Comparison of ENCODE assay signal across 2 cellular contexts in the genomic region with DNA sequence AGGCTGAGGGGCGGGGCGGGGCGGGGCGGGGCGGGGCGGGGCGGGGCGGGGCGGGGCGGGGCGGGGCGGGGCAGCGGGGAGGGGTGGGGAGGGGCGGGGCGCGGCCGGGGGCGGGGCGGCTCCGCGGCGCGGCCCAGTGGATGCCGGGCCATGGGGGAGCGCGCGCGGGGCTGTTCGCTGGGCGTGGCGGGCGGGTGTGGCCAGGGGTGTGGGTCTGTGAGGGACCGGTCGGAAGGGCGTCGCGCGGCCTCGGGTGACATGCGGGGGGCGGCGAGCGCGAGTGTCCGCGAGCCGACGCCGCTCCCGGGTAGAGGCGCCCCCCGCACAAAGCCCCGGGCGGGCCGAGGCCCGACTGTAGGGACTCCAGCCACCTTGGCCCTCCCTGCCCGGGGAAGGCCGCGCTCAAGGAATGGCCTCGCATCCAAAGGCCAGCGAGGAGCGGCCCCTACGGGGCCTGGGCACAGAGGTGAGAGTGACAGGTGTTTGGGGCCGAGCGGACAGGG.
TF ChIP-seq lines count a peak whose summit lies in the region.

ZFP28 (plus strand) TSS at position 188 of the 503 bp plus-strand sequence; CDS start at position 259, 71 bp downstream.

TF ChIP-seq in liver, 16 proteins besides CTCF, POLR2A, EP300 and RAD21 (continued from another document):
- TF ChIP-seq, protein P1, sequence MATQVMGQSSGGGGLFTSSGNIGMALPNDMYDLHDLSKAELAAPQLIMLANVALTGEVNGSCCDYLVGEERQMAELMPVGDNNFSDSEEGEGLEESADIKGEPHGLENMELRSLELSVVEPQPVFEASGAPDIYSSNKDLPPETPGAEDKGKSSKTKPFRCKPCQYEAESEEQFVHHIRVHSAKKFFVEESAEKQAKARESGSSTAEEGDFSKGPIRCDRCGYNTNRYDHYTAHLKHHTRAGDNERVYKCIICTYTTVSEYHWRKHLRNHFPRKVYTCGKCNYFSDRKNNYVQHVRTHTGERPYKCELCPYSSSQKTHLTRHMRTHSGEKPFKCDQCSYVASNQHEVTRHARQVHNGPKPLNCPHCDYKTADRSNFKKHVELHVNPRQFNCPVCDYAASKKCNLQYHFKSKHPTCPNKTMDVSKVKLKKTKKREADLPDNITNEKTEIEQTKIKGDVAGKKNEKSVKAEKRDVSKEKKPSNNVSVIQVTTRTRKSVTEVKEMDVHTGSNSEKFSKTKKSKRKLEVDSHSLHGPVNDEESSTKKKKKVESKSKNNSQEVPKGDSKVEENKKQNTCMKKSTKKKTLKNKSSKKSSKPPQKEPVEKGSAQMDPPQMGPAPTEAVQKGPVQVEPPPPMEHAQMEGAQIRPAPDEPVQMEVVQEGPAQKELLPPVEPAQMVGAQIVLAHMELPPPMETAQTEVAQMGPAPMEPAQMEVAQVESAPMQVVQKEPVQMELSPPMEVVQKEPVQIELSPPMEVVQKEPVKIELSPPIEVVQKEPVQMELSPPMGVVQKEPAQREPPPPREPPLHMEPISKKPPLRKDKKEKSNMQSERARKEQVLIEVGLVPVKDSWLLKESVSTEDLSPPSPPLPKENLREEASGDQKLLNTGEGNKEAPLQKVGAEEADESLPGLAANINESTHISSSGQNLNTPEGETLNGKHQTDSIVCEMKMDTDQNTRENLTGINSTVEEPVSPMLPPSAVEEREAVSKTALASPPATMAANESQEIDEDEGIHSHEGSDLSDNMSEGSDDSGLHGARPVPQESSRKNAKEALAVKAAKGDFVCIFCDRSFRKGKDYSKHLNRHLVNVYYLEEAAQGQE (IDR thresholded peaks at IDR 0.05): no peak
- TF ChIP-seq EGR1 (IDR thresholded peaks at IDR 0.05; ENCODE audit: low read depth in 2 of 2) (no peak), NR2F2 (IDR thresholded peaks at IDR 0.05) (no peak), FOXA2 (IDR thresholded peaks at IDR 0.05) (no peak), JUND (IDR thresholded peaks at IDR 0.05) (no peak), RXRA (IDR thresholded peaks at IDR 0.05) (no peak), ATF3 (IDR thresholded peaks at IDR 0.05) (no peak), HNF4G (IDR thresholded peaks at IDR 0.05) (no peak)
- TF ChIP-seq, protein P2, sequence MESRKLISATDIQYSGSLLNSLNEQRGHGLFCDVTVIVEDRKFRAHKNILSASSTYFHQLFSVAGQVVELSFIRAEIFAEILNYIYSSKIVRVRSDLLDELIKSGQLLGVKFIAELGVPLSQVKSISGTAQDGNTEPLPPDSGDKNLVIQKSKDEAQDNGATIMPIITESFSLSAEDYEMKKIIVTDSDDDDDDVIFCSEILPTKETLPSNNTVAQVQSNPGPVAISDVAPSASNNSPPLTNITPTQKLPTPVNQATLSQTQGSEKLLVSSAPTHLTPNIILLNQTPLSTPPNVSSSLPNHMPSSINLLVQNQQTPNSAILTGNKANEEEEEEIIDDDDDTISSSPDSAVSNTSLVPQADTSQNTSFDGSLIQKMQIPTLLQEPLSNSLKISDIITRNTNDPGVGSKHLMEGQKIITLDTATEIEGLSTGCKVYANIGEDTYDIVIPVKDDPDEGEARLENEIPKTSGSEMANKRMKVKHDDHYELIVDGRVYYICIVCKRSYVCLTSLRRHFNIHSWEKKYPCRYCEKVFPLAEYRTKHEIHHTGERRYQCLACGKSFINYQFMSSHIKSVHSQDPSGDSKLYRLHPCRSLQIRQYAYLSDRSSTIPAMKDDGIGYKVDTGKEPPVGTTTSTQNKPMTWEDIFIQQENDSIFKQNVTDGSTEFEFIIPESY (IDR thresholded peaks at IDR 0.05): no peak
TF ChIP-seq in liver: peak in this region for 0.

TF ChIP-seq in HepG2, 621 proteins besides CTCF, POLR2A, EP300 and RAD21 (continued from another document):
- TF ChIP-seq ISX (CRISPR knock-in tag; conservative IDR thresholded peaks at IDR 0.05) (no peak), CBX2 (IDR thresholded peaks at IDR 0.05; ENCODE audit: low read depth, low read length) (no peak), CBX2 (CRISPR knock-in tag; IDR thresholded peaks at IDR 0.05; ENCODE audit: low read depth) (no peak), JUNB (CRISPR knock-in tag; IDR thresholded peaks at IDR 0.05; ENCODE audit: borderline replicate concordance) (no peak), ZNF253 (CRISPR knock-in tag; IDR thresholded peaks at IDR 0.05; ENCODE audit: borderline replicate concordance) (no peak), MAFF (IDR thresholded peaks at IDR 0.05; ENCODE audit: low read depth, low read length) (no peak), MATR3 (CRISPR knock-in tag; IDR thresholded peaks at IDR 0.05) (no peak), ZNF431 (CRISPR knock-in tag; IDR thresholded peaks at IDR 0.05; ENCODE audit: borderline replicate concordance, low read depth) (no peak), NPAS2 (CRISPR knock-in tag; IDR thresholded peaks at IDR 0.05; ENCODE audit: borderline replicate concordance) (no peak), ZSCAN31 (CRISPR knock-in tag; IDR thresholded peaks at IDR 0.05; ENCODE audit: low read depth) (no peak), SRF (IDR thresholded peaks at IDR 0.05; ENCODE audit: low read depth, low read length) (no peak)
- TF ChIP-seq, protein P3, sequence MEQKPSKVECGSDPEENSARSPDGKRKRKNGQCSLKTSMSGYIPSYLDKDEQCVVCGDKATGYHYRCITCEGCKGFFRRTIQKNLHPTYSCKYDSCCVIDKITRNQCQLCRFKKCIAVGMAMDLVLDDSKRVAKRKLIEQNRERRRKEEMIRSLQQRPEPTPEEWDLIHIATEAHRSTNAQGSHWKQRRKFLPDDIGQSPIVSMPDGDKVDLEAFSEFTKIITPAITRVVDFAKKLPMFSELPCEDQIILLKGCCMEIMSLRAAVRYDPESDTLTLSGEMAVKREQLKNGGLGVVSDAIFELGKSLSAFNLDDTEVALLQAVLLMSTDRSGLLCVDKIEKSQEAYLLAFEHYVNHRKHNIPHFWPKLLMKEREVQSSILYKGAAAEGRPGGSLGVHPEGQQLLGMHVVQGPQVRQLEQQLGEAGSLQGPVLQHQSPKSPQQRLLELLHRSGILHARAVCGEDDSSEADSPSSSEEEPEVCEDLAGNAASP (CRISPR knock-in tag; IDR thresholded peaks at IDR 0.05; ENCODE audit: borderline replicate concordance): no peak
